In the genomic region with DNA sequence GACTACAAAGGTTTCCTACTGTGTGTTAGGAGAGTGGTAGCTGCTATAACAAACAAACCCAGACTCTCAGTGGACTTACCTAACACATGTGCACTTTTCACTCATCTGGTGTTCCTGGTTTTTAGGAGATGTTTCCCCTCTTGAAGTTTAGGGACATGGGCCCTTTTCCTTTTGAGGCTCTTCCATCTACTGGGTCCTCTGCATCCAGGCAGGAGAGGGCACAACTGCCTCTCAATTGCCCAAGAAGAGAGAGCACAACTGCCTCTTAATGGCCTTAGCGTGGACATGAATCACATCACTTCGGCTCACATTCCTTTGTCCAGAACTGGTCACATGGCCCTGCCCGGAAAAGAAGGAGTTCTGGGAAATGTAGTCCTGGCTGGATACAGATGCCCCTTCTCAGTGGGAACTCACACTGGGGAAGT, we compare ENCODE assay signal across 10 cellular contexts. TPM values are rescaled to one million over a fixed set of nuclear protein-coding genes. Genes with fewer than 3 reads are reported as not detected.
DNase-seq lines count a peak whose midpoint lies in the region; ATAC-seq and TF ChIP-seq lines count a peak whose summit lies in the region.
"Had no signal": no experiment of that assay in that cellular context is flagged by ENCODE, and none has a peak within 500 bp of the region (broad histone marks: within the 10 kb centered on the region; RNA-seq: fewer than 3 reads in every experiment).

No MANE protein-coding gene starts in this region.

- no peak overlapping the region for H3K4me3 ChIP-seq in psoas muscle

- H3K27ac ChIP-seq in psoas muscle, result no peak overlapping the region

- POLR2A ChIA-PET in HEK293T (lab: Yijun Ruan, JAX), result interaction anchor here (1.5 kb wide), 1 partner anchor 10 kb away, joined by 9 read pairs; a partner anchor contains a TSS

- no peaks in the 10 kb centered on the region for H3K36me3 ChIP-seq in psoas muscle (ENCODE audit: insufficient read depth in 1 of 2, low read depth in 1 of 2)

- peak; percentile 69 for DNase-seq in HEK293T (ENCODE audit: extremely low spot score)
- DNase-seq in SW480 (ENCODE audit: low spot score), result peak; percentile 71
- peak; percentile 37 for DNase-seq in glomerular visceral epithelial cell (ENCODE audit: extremely low spot score)
- DNase-seq in psoas muscle, result no peak
- DNase-seq: activated naive CD4-positive, alpha-beta T cell treated with anti-CD3 and anti-CD28 coated beads for 36 hours; SIG-M5 had no signal

- TF ChIP-seq CTCF in psoas muscle (IDR thresholded peaks at IDR 0.05), result no peak

- WGBS in psoas muscle, 3 donors, result 12 to 13% (median 12%) methylated on average over 3 of the region's 3 CpGs

- peaks cover 0 to 3% (median 0%) of the 10 kb centered on the region in 3 donors for H3K27me3 ChIP-seq in psoas muscle (ENCODE audit: insufficient read depth in 3 of 3, low read length in 2 of 3)

- no peaks in the 10 kb centered on the region for H3K4me1 ChIP-seq in psoas muscle

- no peaks in the 10 kb centered on the region for H3K9me3 ChIP-seq in psoas muscle

- intact Hi-C loops in psoas muscle (cut with DNase I), result no loop called here

- ATAC-seq in psoas muscle, result peak; percentile 78 to 92 (median 90)
- ATAC-seq in GM21381 (IDR thresholded peaks at IDR 0.05; ENCODE audit: unreplicated experiment), result no peak
- ATAC-seq in GM18505 (IDR thresholded peaks at IDR 0.05; ENCODE audit: unreplicated experiment), result no peak
- ATAC-seq in HG03108 (IDR thresholded peaks at IDR 0.05; ENCODE audit: unreplicated experiment), result no peak
- ATAC-seq in GM19324 (IDR thresholded peaks at IDR 0.05; ENCODE audit: low FRiP score, unreplicated experiment), result no peak

- no peak for TF ChIP-seq POLR2A in GM18505 (IDR thresholded peaks at IDR 0.05; ENCODE audit: borderline replicate concordance, extremely low read depth, insufficient read depth, insufficient read length)

- CTCF ChIA-PET in HEK293T (lab: Yijun Ruan, JAX), result no interaction called here

TF ChIP-seq in HEK293T, 16 proteins besides CTCF, POLR2A, EP300 and RAD21:
- TF ChIP-seq L3MBTL2 (conservative IDR thresholded peaks at IDR 0.05), result peak; percentile 67; the same call in 1 of the 2 replicates
- TF ChIP-seq TARDBP (IDR thresholded peaks at IDR 0.05), result no peak
- no peak for TF ChIP-seq FOXA1 (IDR thresholded peaks at IDR 0.05)
- TF ChIP-seq FOXK2 (IDR thresholded peaks at IDR 0.05), result no peak
- TF ChIP-seq FOXM1 (IDR thresholded peaks at IDR 0.05; ENCODE audit: borderline replicate concordance), result no peak
- no peak for TF ChIP-seq CTBP1 (IDR thresholded peaks at IDR 0.05; ENCODE audit: borderline replicate concordance)
- TF ChIP-seq SP1 (IDR thresholded peaks at IDR 0.05), result no peak
- TF ChIP-seq NFRKB (IDR thresholded peaks at IDR 0.05), result no peak
- TF ChIP-seq LEF1 (IDR thresholded peaks at IDR 0.05; ENCODE audit: borderline replicate concordance), result no peak
- no peak for TF ChIP-seq ARNT (IDR thresholded peaks at IDR 0.05)
- TF ChIP-seq, protein P1, sequence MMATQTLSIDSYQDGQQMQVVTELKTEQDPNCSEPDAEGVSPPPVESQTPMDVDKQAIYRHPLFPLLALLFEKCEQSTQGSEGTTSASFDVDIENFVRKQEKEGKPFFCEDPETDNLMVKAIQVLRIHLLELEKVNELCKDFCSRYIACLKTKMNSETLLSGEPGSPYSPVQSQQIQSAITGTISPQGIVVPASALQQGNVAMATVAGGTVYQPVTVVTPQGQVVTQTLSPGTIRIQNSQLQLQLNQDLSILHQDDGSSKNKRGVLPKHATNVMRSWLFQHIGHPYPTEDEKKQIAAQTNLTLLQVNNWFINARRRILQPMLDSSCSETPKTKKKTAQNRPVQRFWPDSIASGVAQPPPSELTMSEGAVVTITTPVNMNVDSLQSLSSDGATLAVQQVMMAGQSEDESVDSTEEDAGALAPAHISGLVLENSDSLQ (IDR thresholded peaks at IDR 0.05), result peak; percentile 16; the same call in 1 of the 2 replicates
- no peak for TF ChIP-seq ZNF384 (IDR thresholded peaks at IDR 0.05)
- no peak for TF ChIP-seq SUZ12 (IDR thresholded peaks at IDR 0.05)
- TF ChIP-seq HDGF (IDR thresholded peaks at IDR 0.05; ENCODE audit: borderline replicate concordance), result no peak
TF ChIP-seq in HEK293T: peak in this region for 2.

RNA-seq across cellular contexts. Expression of a gene that starts 9.8 kb away (rescaled TPM):
- 10 to 100 TPM; 11.4 to 22.4 (median 13.6) TPM for total RNA-seq in psoas muscle
- 1 to 10 TPM; 1.2 to 5.4 (median 1.4) TPM for polyA plus RNA-seq in psoas muscle

Comparison
In these comparisons a context has a peak if more than half of its experiments do, and no peak if none do; other contexts are left out.
1. DNase-seq: peak in HEK293T (single experiment), SW480 (single experiment) and glomerular visceral epithelial cell (single experiment); none in psoas muscle (0 of 2).
2. ATAC-seq: peak in psoas muscle (4 of 4); none in GM21381 (single experiment), GM18505 (single experiment), HG03108 (single experiment) and GM19324 (single experiment).